In genomic region chr3:101567528-101568317, GRCh38 we compare ENCODE assay signal across 15 cellular contexts.
A peak's percentile ranks its signal among the peaks of the same experiment; 100 is the strongest.
DNase-seq lines count a peak whose midpoint lies in the region; ATAC-seq and TF ChIP-seq lines count a peak whose summit lies in the region.
"Had no signal": no experiment of that assay in that cellular context is flagged by ENCODE, and none has a peak within 500 bp of the region (broad histone marks: within the 10 kb centered on the region; RNA-seq: fewer than 3 reads in every experiment).

No MANE protein-coding gene starts in this region.

- DNase-seq in activated CD4-positive, alpha-beta T cell treated with anti-CD3 and anti-CD28 coated beads for 4 hours, result peak; percentile 44 to 56
- DNase-seq in activated CD4-positive, alpha-beta T cell treated with anti-CD3 and anti-CD28 coated beads, Interleukin-2, amount 50 U/mL, for 1 hour, result no peak
- peak; percentile 54 to 73 for DNase-seq in activated CD4-positive, alpha-beta T cell treated with anti-CD3 and anti-CD28 coated beads, Interleukin-2, amount 50 U/mL, for 48 hours
- DNase-seq in fibroblast of peridontal ligament (ENCODE audit: extremely low read depth) (peak; percentile 54), NCI-H128 (lab: John Stamatoyannopoulos, UW; ENCODE audit: unreplicated experiment) (no peak), NCI-H526 (lab: John Stamatoyannopoulos, UW) (no peak)
- DNase-seq in stimulated activated CD8-positive, alpha-beta memory T cell treated with anti-CD3 and anti-CD28 coated beads, Interleukin-15, amount 100 ng/mL, for 1 hour (ENCODE audit: low read depth), result peak; percentile 13
- DNase-seq: effector memory CD4-positive, alpha-beta T cell; head of caudate nucleus; left lung; NCI-H2107; nucleus accumbens; T1000; transverse colon had no signal

- ATAC-seq in SK-N-SH treated with all-trans-retinoic acid at 6 μM for 48 hours, result no peak
- ATAC-seq: left lung had no signal

TF ChIP-seq in SK-N-SH treated with all-trans-retinoic acid at 6 μM for 48 hours, 23 proteins besides CTCF, POLR2A, EP300 and RAD21:
- TF ChIP-seq ISL1 (CRISPR knock-in tag; IDR thresholded peaks at IDR 0.05) (no peak), CREB5 (CRISPR knock-in tag; IDR thresholded peaks at IDR 0.05; ENCODE audit: low read depth) (no peak), CSRNP3 (CRISPR knock-in tag; IDR thresholded peaks at IDR 0.05) (no peak), TCF4 (CRISPR knock-in tag; IDR thresholded peaks at IDR 0.05; ENCODE audit: borderline replicate concordance) (no peak), ZNF565 (CRISPR knock-in tag; conservative IDR thresholded peaks at IDR 0.05; ENCODE audit: low read depth) (no peak), ESRRG (CRISPR knock-in tag; IDR thresholded peaks at IDR 0.05) (no peak), PPARA (CRISPR knock-in tag; IDR thresholded peaks at IDR 0.05; ENCODE audit: borderline replicate concordance) (no peak), ZFP3 (CRISPR knock-in tag; IDR thresholded peaks at IDR 0.05) (no peak), SNAI2 (CRISPR knock-in tag; IDR thresholded peaks at IDR 0.05) (no peak), POU6F1 (CRISPR knock-in tag; IDR thresholded peaks at IDR 0.05; ENCODE audit: borderline replicate concordance, low read depth) (no peak), ZNF70 (CRISPR knock-in tag; IDR thresholded peaks at IDR 0.05) (no peak), ZFP30 (CRISPR knock-in tag; IDR thresholded peaks at IDR 0.05) (no peak), PATZ1 (CRISPR knock-in tag; IDR thresholded peaks at IDR 0.05; ENCODE audit: borderline replicate concordance) (no peak), BACH2 (CRISPR knock-in tag; IDR thresholded peaks at IDR 0.05; ENCODE audit: borderline replicate concordance) (no peak), RARB (CRISPR knock-in tag; IDR thresholded peaks at IDR 0.05) (no peak), TSHZ2 (CRISPR knock-in tag; IDR thresholded peaks at IDR 0.05) (no peak)
TF ChIP-seq in SK-N-SH treated with all-trans-retinoic acid at 6 μM for 48 hours: peak in this region for 0.

Comparison
In these comparisons a context has a peak if more than half of its experiments do, and no peak if none do; other contexts are left out.
1. DNase-seq: peak in activated CD4-positive, alpha-beta T cell treated with anti-CD3 and anti-CD28 coated beads for 4 hours (2 of 2), activated CD4-positive, alpha-beta T cell treated with anti-CD3 and anti-CD28 coated beads, Interleukin-2, amount 50 U/mL, for 48 hours (2 of 2), fibroblast of peridontal ligament (single experiment) and stimulated activated CD8-positive, alpha-beta memory T cell treated with anti-CD3 and anti-CD28 coated beads, Interleukin-15, amount 100 ng/mL, for 1 hour (single experiment); none in activated CD4-positive, alpha-beta T cell treated with anti-CD3 and anti-CD28 coated beads, Interleukin-2, amount 50 U/mL, for 1 hour (single experiment), NCI-H128 (single experiment) and NCI-H526 (0 of 2).